In the genomic region with DNA sequence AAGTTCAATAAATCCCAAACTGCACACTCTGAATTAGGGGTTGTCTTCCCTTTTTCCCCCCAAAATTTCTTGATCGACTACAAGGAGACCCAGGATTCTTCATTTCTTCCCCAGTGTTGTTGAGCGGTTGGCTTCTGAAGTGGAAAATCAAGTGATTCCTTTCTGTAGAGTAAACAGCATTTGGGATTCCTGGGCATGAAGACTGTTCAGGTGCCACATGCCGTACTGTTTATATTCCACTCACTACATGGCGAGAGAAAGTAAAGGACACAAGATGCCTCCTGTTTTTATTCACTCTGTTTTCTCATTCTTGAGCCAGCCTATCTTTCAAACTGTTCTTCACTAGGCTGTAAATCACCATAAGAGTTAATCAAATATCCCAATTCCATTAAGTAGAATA, we compare ENCODE assay signal across 18 cellular contexts. TPM values are rescaled to one million over a fixed set of nuclear protein-coding genes. Genes with fewer than 3 reads are reported as not detected.
DNase-seq lines count a peak whose midpoint lies in the region; ATAC-seq and TF ChIP-seq lines count a peak whose summit lies in the region.
"Had no signal": no experiment of that assay in that cellular context is flagged by ENCODE, and none has a peak within 500 bp of the region (broad histone marks: within the 10 kb centered on the region; RNA-seq: fewer than 3 reads in every experiment).

No MANE protein-coding gene starts in this region.

- H3K27ac ChIP-seq in left lung (peak overlapping the region in 1 of 2 donors; percentile 52), stomach (peak overlapping the region in 4 of 5 donors; percentile 50 to 75 (median 56))
- H3K27ac ChIP-seq in CD8-positive, alpha-beta memory T cell (ENCODE audit: low read depth, low read length) = no peak overlapping the region
- H3K27ac ChIP-seq: parathyroid adenoma, PC-9 had no signal

- ATAC-seq in left lung (peak; percentile 57), T-cell (replicated peaks in 1 of 4) (no peak), HG03280 (IDR thresholded peaks at IDR 0.05; ENCODE audit: unreplicated experiment) (no peak)
- ATAC-seq: CD8-positive, alpha-beta T cell had no signal

- H3K4me1 Mint-ChIP-seq in HFFc6 (ENCODE audit: low read depth) (peaks cover 96% of the 10 kb centered on the region), brain (peaks cover 85% of the 10 kb centered on the region), T-cell (no peaks in the 10 kb centered on the region)
- H3K4me1 Mint-ChIP-seq in CD8-positive, alpha-beta memory T cell = no peaks in the 10 kb centered on the region

- 78 to 91% (median 88%) methylated on average over 4 of the region's 4 CpGs for WGBS in stomach, 5 donors

- H3K9me3 Mint-ChIP-seq in HFFc6 (no peaks in the 10 kb centered on the region), brain (no peaks in the 10 kb centered on the region), T-cell (no peaks in the 10 kb centered on the region)
- H3K9me3 Mint-ChIP-seq in CD8-positive, alpha-beta memory T cell = no peaks in the 10 kb centered on the region
- H3K9me3 Mint-ChIP-seq: CD8-positive, alpha-beta T cell had no signal

- CTCF ChIA-PET in T-cell (lab: Charles Lee) = no interaction called here
- CTCF ChIA-PET in CD8-positive, alpha-beta memory T cell (lab: Charles Lee) = no interaction called here

- H3K4me3 ChIP-seq in left lung (no peak overlapping the region), stomach (no peak overlapping the region)
- H3K4me3 ChIP-seq in CD8-positive, alpha-beta memory T cell (ENCODE audit: low read length) = no peak overlapping the region
- H3K4me3 ChIP-seq: PC-9, tibial nerve had no signal

- H3K4me1 ChIP-seq in left lung (peaks cover 14 to 19% of the 10 kb centered on the region in 2 donors), stomach (peaks cover 5 to 83% (median 44%) of the 10 kb centered on the region in 4 donors)
- H3K4me1 ChIP-seq in CD8-positive, alpha-beta memory T cell (ENCODE audit: insufficient read depth, low read length) = no peaks in the 10 kb centered on the region

- peak overlapping the region; percentile 65; the same call in 1 of the 2 replicates for H3K4me3 Mint-ChIP-seq in HFFc6
- H3K4me3 Mint-ChIP-seq in brain = peak overlapping the region in 2 of 5 experiments; percentile 3 to 28
- H3K4me3 Mint-ChIP-seq in T-cell = no peak overlapping the region
- no peak overlapping the region for H3K4me3 Mint-ChIP-seq in CD8-positive, alpha-beta memory T cell
- H3K4me3 Mint-ChIP-seq: CD8-positive, alpha-beta T cell had no signal

- peaks cover 61% of the 10 kb centered on the region for H3K36me3 Mint-ChIP-seq in HFFc6 (ENCODE audit: low read depth)
- peaks cover 27% of the 10 kb centered on the region for H3K36me3 Mint-ChIP-seq in brain
- H3K36me3 Mint-ChIP-seq in T-cell = no peaks in the 10 kb centered on the region
- H3K36me3 Mint-ChIP-seq in CD8-positive, alpha-beta memory T cell = peaks cover 0 to 2% (median 0%) of the 10 kb centered on the region in 3 donors
- H3K36me3 Mint-ChIP-seq: CD8-positive, alpha-beta T cell had no signal

- DNase-seq in HFFc6 (no peak), left lung (no peak), stomach (no peak), NCI-H2029 treated with DMSO at 0.1 percent for 48 hours (lab: John Stamatoyannopoulos, UW) (no peak), T-cell (no peak)
- no peak for DNase-seq in CD8-positive, alpha-beta memory T cell
- DNase-seq: activated CD4-positive, alpha-beta T cell treated with anti-CD3 and anti-CD28 coated beads for 48 hours; CD8-positive, alpha-beta T cell; cerebellar nuclear complex; DND-41; Kasumi-1; NCI-H1417; PC-9; T1000 had no signal

- intact Hi-C loops in left lung (cut with DNase I) (no loop called here), stomach (cut with DNase I; ENCODE audit: low total_unique reads) (no loop called here)

- H3K27me3 ChIP-seq in left lung = no peaks in the 10 kb centered on the region
- H3K27me3 ChIP-seq in stomach = no peaks in the 10 kb centered on the region
- no peaks in the 10 kb centered on the region for H3K27me3 ChIP-seq in CD8-positive, alpha-beta memory T cell (ENCODE audit: insufficient read depth, low read length, poor library complexity, severe bottlenecking)
- H3K27me3 ChIP-seq: tibial nerve had no signal

- H3K27me3 Mint-ChIP-seq in HFFc6 (ENCODE audit: insufficient read depth) (0 out of 2 replicates have a peak, but pooled peaks cover 3% of the 10 kb centered on the region), brain (no peaks in the 10 kb centered on the region), T-cell (peaks cover 3 to 13% of the 10 kb centered on the region in 2 donors)
- H3K27me3 Mint-ChIP-seq in CD8-positive, alpha-beta memory T cell = peaks cover 4 to 32% of the 10 kb centered on the region in 2 donors

- POLR2A ChIA-PET in T-cell (lab: Charles Lee) = no interaction called here
- POLR2A ChIA-PET in CD8-positive, alpha-beta memory T cell (lab: Charles Lee) = no interaction called here

- H3K27ac Mint-ChIP-seq in HFFc6 (peak overlapping the region; percentile 84), brain (peak overlapping the region; percentile 76 to 88 (median 82)), T-cell (no peak overlapping the region)
- H3K27ac Mint-ChIP-seq in CD8-positive, alpha-beta memory T cell = no peak overlapping the region
- H3K27ac Mint-ChIP-seq: CD8-positive, alpha-beta T cell had no signal

- no peak for TF ChIP-seq CTCF in HFFc6 (IDR thresholded peaks at IDR 0.05)
- TF ChIP-seq CTCF in brain (conservative IDR thresholded peaks at IDR 0.05) = no peak
- no peak for TF ChIP-seq CTCF in left lung (IDR thresholded peaks at IDR 0.05)
- no peak for TF ChIP-seq CTCF in stomach (IDR thresholded peaks at IDR 0.05)

- no peak for TF ChIP-seq EP300 in stomach (IDR thresholded peaks at IDR 0.05)

- no peak for TF ChIP-seq POLR2A in stomach (IDR thresholded peaks at IDR 0.05)

- H3K36me3 ChIP-seq in left lung = no peaks in the 10 kb centered on the region
- H3K36me3 ChIP-seq in stomach = peaks cover 4 to 15% (median 8%) of the 10 kb centered on the region in 4 donors
- H3K36me3 ChIP-seq in CD8-positive, alpha-beta memory T cell (ENCODE audit: insufficient read depth, low read length) = no peaks in the 10 kb centered on the region

- H3K9me3 ChIP-seq in left lung (no peaks in the 10 kb centered on the region), stomach (no peaks in the 10 kb centered on the region)
- H3K9me3 ChIP-seq in CD8-positive, alpha-beta memory T cell (ENCODE audit: low read length) = no peaks in the 10 kb centered on the region
- H3K9me3 ChIP-seq: tibial nerve had no signal

RNA-seq across cellular contexts. Expression of a gene that starts 12.6 kb away (rescaled TPM):
- 1,000 to 10,000 TPM; 1,595 to 1,958 (median 1,726) TPM for total RNA-seq in HFFc6 (2021; fragmentation: NEBNext Ultra II Directional; extraction: Animal tissue kit (Norgen Biotek cat#: 25700))
- polyA plus RNA-seq in brain (ENCODE audit: insufficient read depth, low read depth, low replicate concordance) = 22.5 TPM
- total RNA-seq in left lung = 100 to 1,000 TPM; 265 to 530 TPM
- 100 to 1,000 TPM in 4 of 5 donors, 10 to 100 TPM in 1; 89.2 to 946 (median 117) TPM for total RNA-seq in stomach
- polyA plus RNA-seq in stomach = 10 to 100 TPM; 14.2 to 20.4 (median 15.8) TPM
- total RNA-seq in T-cell = 1 to 10 TPM in 3 of 5 donors, under 1 TPM in 2; 0.76 to 5.1 (median 1.5) TPM
- under 1 TPM; 0.09 to 0.53 TPM for total RNA-seq in CD8-positive, alpha-beta memory T cell
- polyA plus RNA-seq in CD8-positive, alpha-beta memory T cell = not detected

Comparison
In these comparisons a context has a peak if more than half of its experiments do, and no peak if none do; other contexts are left out.
1. H3K27ac Mint-ChIP-seq: peak in HFFc6 (single experiment) and brain (5 of 5); none in T-cell (0 of 2) and CD8-positive, alpha-beta memory T cell (0 of 8).
2. RNA of a gene that starts 12.6 kb away (total RNA-seq): 1,595 to 1,958 TPM in HFFc6, 265 to 530 TPM in left lung and 89.2 to 946 TPM in stomach; 0.76 to 5.1 TPM in T-cell and 0.09 to 0.53 TPM in CD8-positive, alpha-beta memory T cell; every median in the first group is over 10 times any median in the second.